Comparison of ENCODE assay signal across 18 cellular contexts in the genomic region with DNA sequence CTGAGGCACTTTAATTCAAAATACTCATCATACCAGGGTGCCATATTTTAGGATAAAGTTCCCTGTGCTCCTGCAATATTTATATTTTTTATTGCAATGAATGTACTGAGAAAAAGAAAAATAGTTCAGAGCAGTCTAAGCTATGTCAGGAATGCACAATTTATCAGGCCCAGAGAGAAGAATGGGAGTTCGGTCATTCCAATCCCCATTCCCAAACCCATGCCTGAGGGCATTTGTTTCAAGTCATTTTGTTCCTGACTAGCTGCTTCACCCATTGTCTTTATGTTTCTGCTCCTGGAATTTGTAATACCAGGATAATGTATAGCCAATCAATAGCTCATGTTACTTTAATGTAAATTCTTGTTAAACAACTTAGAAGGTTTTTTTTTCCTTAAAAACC.
"Had no signal": no experiment of that assay in that cellular context is flagged by ENCODE, and none has a peak within 500 bp of the region (broad histone marks: within the 10 kb centered on the region; RNA-seq: fewer than 3 reads in every experiment).

No MANE protein-coding gene starts in this region.

- H3K9me3 ChIP-seq: uterus had no signal

- H2AFZ ChIP-seq: hepatocyte, parathyroid adenoma had no signal

- H3K27ac ChIP-seq: hepatocyte, left lung, parathyroid adenoma, tibial artery, uterus had no signal

- H3K4me1 ChIP-seq: left lung, parathyroid adenoma, tibial artery, uterus had no signal

- H3K4me2 ChIP-seq: hepatocyte had no signal

- H3K27ac Mint-ChIP-seq: activated CD4-positive, alpha-beta T cell treated with anti-CD3 and anti-CD28 coated beads, Interleukin-2, amount 10 ng/mL, durations not matched to agents 7 days and 5 days; activated naive CD8-positive, alpha-beta T cell; effector memory CD8-positive, alpha-beta T cell; naive thymus-derived CD4-positive, alpha-beta T cell; stimulated activated naive B cell treated with anti-CD40 and anti-IgM and Interleukin-4, amounts not matched to agents 10 μg/mL and 1 μg/mL and 100 μg/mL, for 72 hours; T-helper 2 cell treated with Interferon-gamma antibody and Interleukin-4, amounts not matched to agents 5 μg/mL and 100 μg/mL, for 36 hours had no signal

- H3K9ac ChIP-seq: parathyroid adenoma had no signal

- H3K36me3 ChIP-seq: left lung, tibial artery, uterus had no signal

- H3K4me3 ChIP-seq: hepatocyte, left lung, tibial artery, uterus had no signal

- ATAC-seq: effector memory CD8-positive, alpha-beta T cell; left lung; naive thymus-derived CD4-positive, alpha-beta T cell; stimulated activated naive B cell treated with anti-CD40 and anti-IgM and Interleukin-4, amounts not matched to agents 10 μg/mL and 1 μg/mL and 100 μg/mL, for 72 hours had no signal

- H3K27me3 ChIP-seq: hepatocyte, tibial artery, uterus had no signal

- H3K4me3 Mint-ChIP-seq: activated CD4-positive, alpha-beta T cell treated with anti-CD3 and anti-CD28 coated beads, Interleukin-2, amount 10 ng/mL, durations not matched to agents 7 days and 5 days; activated naive CD8-positive, alpha-beta T cell; effector memory CD8-positive, alpha-beta T cell; naive thymus-derived CD4-positive, alpha-beta T cell; stimulated activated naive B cell treated with anti-CD40 and anti-IgM and Interleukin-4, amounts not matched to agents 10 μg/mL and 1 μg/mL and 100 μg/mL, for 72 hours; T-helper 2 cell treated with Interferon-gamma antibody and Interleukin-4, amounts not matched to agents 5 μg/mL and 100 μg/mL, for 36 hours had no signal

- H3K4me1 Mint-ChIP-seq: activated CD4-positive, alpha-beta T cell treated with anti-CD3 and anti-CD28 coated beads, Interleukin-2, amount 10 ng/mL, durations not matched to agents 7 days and 5 days; naive thymus-derived CD4-positive, alpha-beta T cell; stimulated activated naive B cell treated with anti-CD40 and anti-IgM and Interleukin-4, amounts not matched to agents 10 μg/mL and 1 μg/mL and 100 μg/mL, for 72 hours had no signal

- DNase-seq: activated CD4-positive, alpha-beta T cell treated with anti-CD3 and anti-CD28 coated beads, Interleukin-2, amount 10 ng/mL, durations not matched to agents 7 days and 5 days; activated CD4-positive, CD25-positive, alpha-beta regulatory T cell; activated gamma-delta T cell treated with Interleukin-2 at 50 U/mL for 16 hours; amygdala; dermis blood vessel endothelial cell; effector memory CD8-positive, alpha-beta T cell; kidney; left lung; mammary epithelial cell; naive thymus-derived CD4-positive, alpha-beta T cell; stimulated activated CD4-positive, alpha-beta T cell treated with anti-CD3 and anti-CD28 coated beads, Interleukin-2, amount 100 ng/mL, for 48 hours; stimulated activated naive B cell treated with anti-CD40 and anti-IgM and Interleukin-4, amounts not matched to agents 10 μg/mL and 1 μg/mL and 100 μg/mL, for 72 hours; tibial artery; uterus had no signal
